ENCODE assay signal across 1 cellular context in the genomic region with DNA sequence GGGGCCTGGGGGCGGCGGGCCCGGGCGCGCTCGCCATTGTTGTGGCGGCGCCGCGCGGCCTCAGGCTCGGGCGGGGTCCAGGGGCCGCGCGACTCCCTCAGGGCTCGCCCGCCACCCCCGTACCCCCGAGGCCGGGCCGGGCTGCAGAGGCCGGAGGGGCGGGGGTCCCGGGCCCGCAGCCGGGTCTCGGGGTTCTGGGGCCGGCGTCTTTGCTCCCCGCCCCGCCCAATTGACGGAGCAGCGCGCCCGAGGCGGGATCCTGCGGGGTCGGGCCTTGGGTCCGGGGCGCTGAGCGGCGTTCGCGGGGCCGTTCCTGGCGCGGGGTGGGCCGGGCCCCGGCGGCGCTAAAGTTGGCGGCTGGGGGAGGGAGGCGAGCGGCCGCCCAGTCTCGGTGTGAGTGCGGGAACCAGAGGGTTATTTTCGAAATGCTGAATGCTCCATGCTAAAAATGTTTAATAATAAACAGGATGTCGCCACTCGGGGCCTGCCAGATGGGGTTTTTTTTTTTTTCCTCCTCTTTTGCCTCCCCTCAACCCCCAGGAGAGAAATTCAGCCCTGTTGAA.
A peak's percentile ranks its signal among the peaks of the same experiment; 100 is the strongest.
TF ChIP-seq lines count a peak whose summit lies in the region.

No MANE protein-coding gene starts in this region.

TF ChIP-seq in K562, 482 proteins besides CTCF, POLR2A, EP300 and RAD21 (continued from another document):
- TF ChIP-seq PRPF4 (IDR thresholded peaks at IDR 0.05; ENCODE audit: insufficient read depth, low read depth, low read length, poor library complexity, severe bottlenecking) (peak; percentile 21), ATF1 (CRISPR knock-in tag; IDR thresholded peaks at IDR 0.05) (no peak), ATF1 (tag; IDR thresholded peaks at IDR 0.05) (no peak), KAT2B (IDR thresholded peaks at IDR 0.05; ENCODE audit: low read depth, low read length) (no peak), PML (IDR thresholded peaks at IDR 0.05; ENCODE audit: low read length) (no peak)
- TF ChIP-seq, protein P1, sequence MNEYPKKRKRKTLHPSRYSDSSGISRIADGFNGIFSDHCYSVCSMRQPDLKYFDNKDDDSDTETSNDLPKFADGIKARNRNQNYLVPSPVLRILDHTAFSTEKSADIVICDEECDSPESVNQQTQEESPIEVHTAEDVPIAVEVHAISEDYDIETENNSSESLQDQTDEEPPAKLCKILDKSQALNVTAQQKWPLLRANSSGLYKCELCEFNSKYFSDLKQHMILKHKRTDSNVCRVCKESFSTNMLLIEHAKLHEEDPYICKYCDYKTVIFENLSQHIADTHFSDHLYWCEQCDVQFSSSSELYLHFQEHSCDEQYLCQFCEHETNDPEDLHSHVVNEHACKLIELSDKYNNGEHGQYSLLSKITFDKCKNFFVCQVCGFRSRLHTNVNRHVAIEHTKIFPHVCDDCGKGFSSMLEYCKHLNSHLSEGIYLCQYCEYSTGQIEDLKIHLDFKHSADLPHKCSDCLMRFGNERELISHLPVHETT (CRISPR knock-in tag; conservative IDR thresholded peaks at IDR 0.05 in 1 of 2, IDR thresholded peaks at IDR 0.05 in 1 of 2), result peak in 1 of 2 experiments; percentile 26; a peak in 1 of 4 replicates
TF ChIP-seq in K562: peak in this region for 29.
